In genomic region chr7:100469227-100470044, GRCh38 we compare ENCODE assay signal across 1 cellular context.
A peak's percentile ranks its signal among the peaks of the same experiment; 100 is the strongest.
TF ChIP-seq lines count a peak whose summit lies in the region.

No MANE protein-coding gene starts in this region.

TF ChIP-seq in HEK293, 187 proteins besides CTCF, POLR2A, EP300 and RAD21 (continued from another document):
- TF ChIP-seq ZNF692 (tag by site-specific recombination; IDR thresholded peaks at IDR 0.05) (peak; percentile 71), ZNF140 (tag by site-specific recombination; IDR thresholded peaks at IDR 0.05) (no peak), GLIS1 (tag by site-specific recombination; IDR thresholded peaks at IDR 0.05) (peak; percentile 96), BCL11B (tag by site-specific recombination; IDR thresholded peaks at IDR 0.05; ENCODE audit: low read depth) (no peak), ZNF561 (tag by site-specific recombination; IDR thresholded peaks at IDR 0.05; ENCODE audit: borderline replicate concordance) (no peak), ZNF449 (tag by site-specific recombination; IDR thresholded peaks at IDR 0.05) (peak; percentile 80), ZBTB20 (tag by site-specific recombination; IDR thresholded peaks at IDR 0.05) (no peak), ZNF600 (tag by site-specific recombination; IDR thresholded peaks at IDR 0.05) (peak; percentile 79; the same call in 1 of the 2 replicates), ZXDB (tag by site-specific recombination; IDR thresholded peaks at IDR 0.05) (peak; percentile 27; the same call in 1 of the 2 replicates), IKZF3 (tag by site-specific recombination; IDR thresholded peaks at IDR 0.05) (peak; percentile 29; the same call in 1 of the 2 replicates), ZBTB10 (tag by site-specific recombination; IDR thresholded peaks at IDR 0.05) (peak; percentile 51; the same call in 1 of the 2 replicates), ZNF423 (tag by site-specific recombination; IDR thresholded peaks at IDR 0.05) (peak; percentile 38; the same call in 1 of the 2 replicates), ZEB2 (tag by site-specific recombination; IDR thresholded peaks at IDR 0.05) (peak; percentile 44; the same call in 1 of the 2 replicates), ZNF2 (tag by site-specific recombination; IDR thresholded peaks at IDR 0.05) (0 out of 2 replicates have a peak, but pooled peaks have one; percentile 22), ZNF843 (tag by site-specific recombination; IDR thresholded peaks at IDR 0.05) (no peak), OSR2 (tag by site-specific recombination; IDR thresholded peaks at IDR 0.05) (no peak), ZNF391 (tag by site-specific recombination; IDR thresholded peaks at IDR 0.05; ENCODE audit: borderline replicate concordance, low read depth) (0 out of 2 replicates have a peak, but pooled peaks have one; percentile 49), MEIS1 (CRISPR knock-in tag; IDR thresholded peaks at IDR 0.05; ENCODE audit: borderline replicate concordance) (no peak), ZNF529 (tag by site-specific recombination; IDR thresholded peaks at IDR 0.05; ENCODE audit: insufficient replicate concordance) (no peak), ZNF324 (tag by site-specific recombination; IDR thresholded peaks at IDR 0.05) (no peak), BCL6B (tag by site-specific recombination; IDR thresholded peaks at IDR 0.05) (no peak), ZBTB48 (tag by site-specific recombination; IDR thresholded peaks at IDR 0.05) (peak; percentile 69), ZNF18 (tag by site-specific recombination; IDR thresholded peaks at IDR 0.05) (no peak), KLF17 (tag by site-specific recombination; IDR thresholded peaks at IDR 0.05) (peak; percentile 94), ZNF558 (tag by site-specific recombination; IDR thresholded peaks at IDR 0.05) (no peak), ZNF660 (tag by site-specific recombination; IDR thresholded peaks at IDR 0.05) (peak; percentile 21; the same call in 1 of the 2 replicates), ZNF777 (tag by site-specific recombination; IDR thresholded peaks at IDR 0.05; ENCODE audit: borderline replicate concordance) (no peak), ZBTB6 (tag by site-specific recombination; IDR thresholded peaks at IDR 0.05) (peak; percentile 100), ZNF518A (tag by site-specific recombination; conservative IDR thresholded peaks at IDR 0.05; ENCODE audit: low read depth) (no peak), ZNF398 (tag by site-specific recombination; IDR thresholded peaks at IDR 0.05) (peak; percentile 75), ZBTB44 (tag by site-specific recombination; IDR thresholded peaks at IDR 0.05) (no peak), ZNF274 (IDR thresholded peaks at IDR 0.05; ENCODE audit: low read length) (no peak), ZNF274 (tag by site-specific recombination; IDR thresholded peaks at IDR 0.05; ENCODE audit: borderline replicate concordance) (no peak), INSM2 (tag by site-specific recombination; IDR thresholded peaks at IDR 0.05) (no peak), ZSCAN16 (tag by site-specific recombination; IDR thresholded peaks at IDR 0.05) (no peak), GLIS2 (tag by site-specific recombination; IDR thresholded peaks at IDR 0.05) (peak; percentile 94)
